Comparison of ENCODE assay signal across 20 cellular contexts in the genomic region with DNA sequence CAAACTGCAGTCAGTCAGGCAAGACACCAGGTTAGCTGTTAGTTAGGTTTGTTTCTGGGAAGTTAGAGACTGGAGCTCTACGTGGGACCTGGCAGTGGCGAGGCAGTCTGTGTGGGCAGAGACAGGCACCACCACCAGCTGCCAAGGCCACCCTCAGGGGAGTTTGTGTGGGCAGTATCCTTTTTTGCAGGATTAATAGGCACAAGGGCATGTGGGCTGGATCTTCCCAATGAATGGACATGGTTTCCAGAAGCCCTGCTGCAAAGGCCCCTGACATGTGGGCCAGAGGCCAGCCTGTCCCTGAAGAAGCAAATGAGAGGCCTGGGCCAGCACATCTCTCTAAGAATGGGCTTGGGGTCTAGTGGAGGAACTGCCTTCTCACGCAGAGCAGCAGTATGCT. TPM values are rescaled to one million over a fixed set of nuclear protein-coding genes. Genes with fewer than 3 reads are reported as not detected.
DNase-seq lines count a peak whose midpoint lies in the region; ATAC-seq and TF ChIP-seq lines count a peak whose summit lies in the region.
"Had no signal": no experiment of that assay in that cellular context is flagged by ENCODE, and none has a peak within 500 bp of the region (broad histone marks: within the 10 kb centered on the region; RNA-seq: fewer than 3 reads in every experiment).

No MANE protein-coding gene starts in this region.

- peak overlapping the region; percentile 18 for H3K27ac Mint-ChIP-seq in CD8-positive, alpha-beta T cell

- no peaks in the 10 kb centered on the region for H3K27me3 Mint-ChIP-seq in CD8-positive, alpha-beta T cell (ENCODE audit: low read depth)

- H4K91ac ChIP-seq in neuronal stem cell (ENCODE audit: low read depth, low read length, poor library complexity) = no peak overlapping the region

- no CpG with 5 or more reads among the region's 3 CpGs for WGBS in neuronal stem cell (ENCODE audit: extremely low coverage in 2 of 2, insufficient read length in 2 of 2, insufficient replicate concordance in 1 of 2), 2 donors

- intact Hi-C loops in CD8-positive, alpha-beta T cell (cut with DNase I, micrococcal nuclease) = no loop called here
- intact Hi-C loops in breast epithelium (cut with DNase I; ENCODE audit: low total_unique reads) = loop anchor here (5.0 kb wide), 1 partner anchor 44 kb away; no protein-coding TSS in a partner anchor

- no peaks in the 10 kb centered on the region for H3K9me3 Mint-ChIP-seq in CD8-positive, alpha-beta T cell

- H3K14ac ChIP-seq in neuronal stem cell (ENCODE audit: low read length) = no peak overlapping the region

- no peak overlapping the region for H3K4ac ChIP-seq in neuronal stem cell (ENCODE audit: low read length)

- no peak overlapping the region for H2BK120ac ChIP-seq in neuronal stem cell (ENCODE audit: low read depth, low read length)

- H3K4me1 Mint-ChIP-seq in CD8-positive, alpha-beta T cell (ENCODE audit: low read depth) = peaks cover 44% of the 10 kb centered on the region

- peaks cover 37 to 58% (median 43%) of the 10 kb centered on the region in 10 experiments for H3K4me1 ChIP-seq in BLaER1 treated with 17β-estradiol and CSF1 and Interleukin-3, amounts not matched to agents 10 nM and 100 nM
- peaks cover 50% of the 10 kb centered on the region for H3K4me1 ChIP-seq in CD8-positive, alpha-beta T cell (ENCODE audit: insufficient read depth, low read length)
- H3K4me1 ChIP-seq in breast epithelium = no peaks in the 10 kb centered on the region
- peaks cover 15 to 25% of the 10 kb centered on the region in 2 donors for H3K4me1 ChIP-seq in neuronal stem cell (ENCODE audit: control insufficient read depth in 2 of 2, insufficient read depth in 1 of 2, low read depth in 1 of 2, low read length in 2 of 2)
- no peaks in the 10 kb centered on the region for H3K4me1 ChIP-seq in Karpas-422 (ENCODE audit: low read length)

- H4K20me1 ChIP-seq in BLaER1 treated with 17β-estradiol and CSF1 and Interleukin-3, amounts not matched to agents 10 nM and 100 nM = peaks cover 0 to 14% (median 0%) of the 10 kb centered on the region in 11 experiments; a peak in 3 of 22 replicates
- H4K20me1 ChIP-seq in Karpas-422 (ENCODE audit: insufficient read depth, low read depth, low read length) = no peaks in the 10 kb centered on the region

- peak overlapping the region; percentile 71 for H2AK5ac ChIP-seq in neuronal stem cell (ENCODE audit: low read depth, low read length)

- TF ChIP-seq POLR2A in breast epithelium (IDR thresholded peaks at IDR 0.05) = no peak

- no peak overlapping the region for H2BK15ac ChIP-seq in neuronal stem cell (ENCODE audit: low read length)

- no peaks in the 10 kb centered on the region for H3K79me1 ChIP-seq in neuronal stem cell (ENCODE audit: low read depth, low read length)

- H3K9me2 ChIP-seq in Karpas-422 (replicated peaks; ENCODE audit: insufficient read depth, low read length) = no peaks in the 10 kb centered on the region

- H3K36me3 Mint-ChIP-seq in CD8-positive, alpha-beta T cell = peaks cover 3% of the 10 kb centered on the region

- H4K8ac ChIP-seq in neuronal stem cell (ENCODE audit: low read depth, low read length) = no peak overlapping the region

- CTCF ChIA-PET in CD8-positive, alpha-beta T cell (lab: Charles Lee) = interaction anchor here (0.7 to 19.1 kb wide), 6 partner anchors 17 to 177 kb away, joined by 3 to 308 read pairs (median 4); no protein-coding TSS in a partner anchor

- H3K4me2 ChIP-seq in BLaER1 treated with 17β-estradiol and CSF1 and Interleukin-3, amounts not matched to agents 10 nM and 100 nM = peak overlapping the region; percentile 16 to 68 (median 50); a peak in 19 of 22 replicates
- H3K4me2 ChIP-seq in neuronal stem cell (ENCODE audit: insufficient read depth, low read length, poor library complexity, severe bottlenecking) (no peak overlapping the region), Karpas-422 (ENCODE audit: low read depth, low read length, poor library complexity, severe bottlenecking) (no peak overlapping the region)

- H3K23ac ChIP-seq in neuronal stem cell (ENCODE audit: low read depth, low read length, poor library complexity) = peak overlapping the region; percentile 56

- POLR2A ChIA-PET in CD8-positive, alpha-beta T cell (lab: Charles Lee) = no interaction called here

- H3K4me3 Mint-ChIP-seq in CD8-positive, alpha-beta T cell = no peak overlapping the region

- H3K27ac ChIP-seq in BLaER1 treated with 17β-estradiol and CSF1 and Interleukin-3, amounts not matched to agents 10 nM and 100 nM = peak overlapping the region in 1 of 11 experiments; percentile 13; a peak in 1 of 22 replicates
- H3K27ac ChIP-seq in CD8-positive, alpha-beta T cell (ENCODE audit: low read depth, low read length) = no peak overlapping the region
- H3K27ac ChIP-seq in breast epithelium = peak overlapping the region; percentile 32 to 48
- no peak overlapping the region for H3K27ac ChIP-seq in neuronal stem cell (replicated peaks; ENCODE audit: low read length)
- no peak overlapping the region for H3K27ac ChIP-seq in Karpas-422 (ENCODE audit: low read length)
- H3K27ac ChIP-seq: upper lobe of left lung, VCaP had no signal

- H3K27me3 ChIP-seq in BLaER1 treated with 17β-estradiol and CSF1 and Interleukin-3, amounts not matched to agents 10 nM and 100 nM = no peaks in the 10 kb centered on the region
- H3K27me3 ChIP-seq in CD8-positive, alpha-beta T cell (ENCODE audit: insufficient read depth, low read length) = no peaks in the 10 kb centered on the region
- H3K27me3 ChIP-seq in breast epithelium (no peaks in the 10 kb centered on the region), neuronal stem cell (ENCODE audit: control insufficient read depth in 3 of 3, insufficient read depth in 3 of 3, low read depth in 1 of 3, low read length in 3 of 3) (no peaks in the 10 kb centered on the region), Karpas-422 (ENCODE audit: low read length) (no peaks in the 10 kb centered on the region)
- H3K27me3 ChIP-seq: upper lobe of left lung had no signal

- no peak overlapping the region for H3K4me3 ChIP-seq in BLaER1 treated with 17β-estradiol and CSF1 and Interleukin-3, amounts not matched to agents 10 nM and 100 nM
- H3K4me3 ChIP-seq in CD8-positive, alpha-beta T cell (ENCODE audit: low read depth, low read length) = no peak overlapping the region
- H3K4me3 ChIP-seq in breast epithelium (no peak overlapping the region), neuronal stem cell (ENCODE audit: low read length in 2 of 2) (no peak overlapping the region), Karpas-422 (ENCODE audit: low read length) (no peak overlapping the region)
- H3K4me3 ChIP-seq: coronary artery, upper lobe of left lung had no signal

- ATAC-seq in CD8-positive, alpha-beta T cell = no peak
- no peak for ATAC-seq in GM21423 (IDR thresholded peaks at IDR 0.05; ENCODE audit: unreplicated experiment)
- ATAC-seq: HCT116 had no signal

- H3K9me3 ChIP-seq in BLaER1 treated with 17β-estradiol and CSF1 and Interleukin-3, amounts not matched to agents 10 nM and 100 nM (replicated peaks in 1 of 11) = no peaks in the 10 kb centered on the region
- H3K9me3 ChIP-seq in CD8-positive, alpha-beta T cell (ENCODE audit: low read length) = no peaks in the 10 kb centered on the region
- H3K9me3 ChIP-seq in breast epithelium (no peaks in the 10 kb centered on the region), neuronal stem cell (replicated peaks in 1 of 2; ENCODE audit: control insufficient read depth in 2 of 2, insufficient read depth in 1 of 2, low read depth in 1 of 2, low read length in 2 of 2) (no peaks in the 10 kb centered on the region), Karpas-422 (ENCODE audit: low read length) (no peaks in the 10 kb centered on the region)
- H3K9me3 ChIP-seq: upper lobe of left lung had no signal

- H3K79me2 ChIP-seq in Karpas-422 (ENCODE audit: low read length) = no peaks in the 10 kb centered on the region

- H2BK5ac ChIP-seq in neuronal stem cell (ENCODE audit: low read length) = no peak overlapping the region

- no peak overlapping the region for H2AFZ ChIP-seq in neuronal stem cell (ENCODE audit: low read length)
- H2AFZ ChIP-seq in Karpas-422 (ENCODE audit: low read length) = no peak overlapping the region

- peak overlapping the region in 7 of 11 experiments; percentile 15 to 34 (median 21); a peak in 6 of 22 replicates for H3K9ac ChIP-seq in BLaER1 treated with 17β-estradiol and CSF1 and Interleukin-3, amounts not matched to agents 10 nM and 100 nM
- H3K9ac ChIP-seq in neuronal stem cell (ENCODE audit: low read depth, low read length, poor library complexity) = no peak overlapping the region
- no peak overlapping the region for H3K9ac ChIP-seq in Karpas-422 (ENCODE audit: low read length)

- peaks cover 0 to under 1% (median 0%) of the 10 kb centered on the region in 11 experiments; a peak in 1 of 22 replicates for H3K36me3 ChIP-seq in BLaER1 treated with 17β-estradiol and CSF1 and Interleukin-3, amounts not matched to agents 10 nM and 100 nM
- no peaks in the 10 kb centered on the region for H3K36me3 ChIP-seq in CD8-positive, alpha-beta T cell (ENCODE audit: insufficient read depth, low read length)
- no peaks in the 10 kb centered on the region for H3K36me3 ChIP-seq in breast epithelium
- no peaks in the 10 kb centered on the region for H3K36me3 ChIP-seq in neuronal stem cell (replicated peaks in 1 of 2; ENCODE audit: control insufficient read depth in 2 of 2, insufficient read depth in 2 of 2, low read length in 2 of 2)
- H3K36me3 ChIP-seq in Karpas-422 (ENCODE audit: insufficient read depth, low read length) = no peaks in the 10 kb centered on the region

- H3K18ac ChIP-seq in neuronal stem cell (ENCODE audit: low read length) = peak overlapping the region; percentile 79

- no peak for DNase-seq in CD8-positive, alpha-beta T cell
- no peak for DNase-seq in breast epithelium (ENCODE audit: low spot score in 2 of 2)
- DNase-seq in neuronal stem cell (ENCODE audit: low spot score) = no peak
- no peak for DNase-seq in Karpas-422
- no peak for DNase-seq in 8988T
- no peak for DNase-seq in glomerular visceral epithelial cell (ENCODE audit: extremely low spot score)
- DNase-seq: activated gamma-delta T cell; DMS79; foreskin fibroblast; Kasumi-1; left cardiac atrium; NCI-H1417 treated with DMSO at 0.1 percent for 48 hours; NCI-H226; NK-92 treated with Interleukin-12 subunit alpha and Interleukin-12 subunit beta, amount 100 ng/mL, for 24 hours; upper lobe of left lung had no signal

- H2BK12ac ChIP-seq in neuronal stem cell (ENCODE audit: low read length) = no peak overlapping the region

- TF ChIP-seq CTCF in CD8-positive, alpha-beta T cell (IDR thresholded peaks at IDR 0.05) = no peak
- TF ChIP-seq CTCF in breast epithelium (IDR thresholded peaks at IDR 0.05) = no peak

RNA-seq across cellular contexts. Expression of a gene that starts 19.2 kb away (rescaled TPM):
- total RNA-seq in CD8-positive, alpha-beta T cell = 100 to 1,000 TPM; 401 to 412 TPM
- total RNA-seq in breast epithelium = 100 to 1,000 TPM in 1 of 3 donors, 10 to 100 TPM in 2; 39.0 to 119 (median 81.3) TPM
- 57.8 TPM for polyA plus RNA-seq in neuronal stem cell (2013, experiment 1 of 2)
- polyA plus RNA-seq in neuronal stem cell (2013, experiment 2 of 2) = 61.7 TPM
- 52.0 and 103 TPM in 2 replicates for total RNA-seq in Karpas-422 (2014; rRNA removed; shearing (Covaris generic); ENCODE audit: low replicate concordance)

Comparison
In these comparisons a context has a peak if more than half of its experiments do, and no peak if none do; other contexts are left out.
1. H3K27ac ChIP-seq: peak in breast epithelium (2 of 2); none in CD8-positive, alpha-beta T cell (single experiment), neuronal stem cell (single experiment) and Karpas-422 (single experiment).
2. H3K4me2 ChIP-seq: peak in BLaER1 treated with 17β-estradiol and CSF1 and Interleukin-3, amounts not matched to agents 10 nM and 100 nM (11 of 11); none in neuronal stem cell (single experiment) and Karpas-422 (single experiment).
3. H3K9ac ChIP-seq: peak in BLaER1 treated with 17β-estradiol and CSF1 and Interleukin-3, amounts not matched to agents 10 nM and 100 nM (7 of 11); none in neuronal stem cell (single experiment) and Karpas-422 (single experiment).